Comparison of ENCODE assay signal across 8 cellular contexts in the genomic region with DNA sequence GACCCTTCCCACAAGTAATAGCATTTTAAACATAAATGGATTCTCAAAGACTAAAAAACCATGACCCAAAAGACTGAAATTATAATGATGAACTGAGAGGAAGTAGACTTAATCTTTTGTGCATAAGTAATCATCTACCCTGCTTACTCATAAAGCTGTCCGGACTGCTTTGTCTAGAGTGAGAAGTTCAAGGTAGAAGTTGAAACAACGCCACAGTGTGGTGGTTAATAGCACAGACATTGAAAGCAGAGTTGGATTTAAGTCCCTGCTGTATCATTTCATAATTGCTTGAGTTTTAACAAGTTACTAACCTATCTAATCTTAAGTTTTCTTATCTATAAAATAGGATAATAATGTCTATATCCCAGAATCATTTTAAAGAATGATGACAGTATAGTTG.
DNase-seq lines count a peak whose midpoint lies in the region; ATAC-seq and TF ChIP-seq lines count a peak whose summit lies in the region.

No MANE protein-coding gene starts in this region.

- DNase-seq in NCI-H69 (lab: John Stamatoyannopoulos, UW) = peak; percentile 84
- peak; percentile 9 for DNase-seq in fibroblast of mammary gland (ENCODE audit: low read depth)
- DNase-seq in T-helper 17 cell = no peak
- no peak for DNase-seq in SW 1271 (lab: John Stamatoyannopoulos, UW)
- no peak for DNase-seq in mucosa of gallbladder (ENCODE audit: low spot score)

- no peak overlapping the region for H3K27ac Mint-ChIP-seq in T-helper 17 cell

- H3K27ac ChIP-seq in C4-2B = no peak overlapping the region

- H3K4me3 ChIP-seq in fibroblast of mammary gland (ENCODE audit: control insufficient read depth, low read depth, low read length) = no peak overlapping the region

- no peaks in the 10 kb centered on the region for H3K27me3 Mint-ChIP-seq in T-helper 17 cell

- TF ChIP-seq CTCF in C4-2B (conservative IDR thresholded peaks at IDR 0.05) (peak; percentile 60), fibroblast of mammary gland (conservative IDR thresholded peaks at IDR 0.05; ENCODE audit: control insufficient read depth, insufficient read depth, low read depth, low read length) (no peak)

- H3K9me3 ChIP-seq in T-helper 17 cell (ENCODE audit: control insufficient read depth, low read length, poor library complexity, severe bottlenecking) = no peaks in the 10 kb centered on the region

- no peaks in the 10 kb centered on the region for H3K4me1 Mint-ChIP-seq in T-helper 17 cell

- peak; percentile 53 for ATAC-seq in GM21529 (IDR thresholded peaks at IDR 0.05; ENCODE audit: unreplicated experiment)
- no peak for ATAC-seq in T-helper 17 cell
- ATAC-seq in HG03025 (IDR thresholded peaks at IDR 0.05; ENCODE audit: low FRiP score, unreplicated experiment) = no peak

- H3K36me3 Mint-ChIP-seq in T-helper 17 cell (ENCODE audit: low read depth) = no peaks in the 10 kb centered on the region

- no peak overlapping the region for H3K4me3 Mint-ChIP-seq in T-helper 17 cell

Comparison
In these comparisons a context has a peak if more than half of its experiments do, and no peak if none do; other contexts are left out.
1. DNase-seq: peak in NCI-H69 (single experiment) and fibroblast of mammary gland (single experiment); none in T-helper 17 cell (0 of 3), SW 1271 (0 of 2) and mucosa of gallbladder (single experiment).